Comparison of ENCODE assay signal across 8 cellular contexts in the genomic region with DNA sequence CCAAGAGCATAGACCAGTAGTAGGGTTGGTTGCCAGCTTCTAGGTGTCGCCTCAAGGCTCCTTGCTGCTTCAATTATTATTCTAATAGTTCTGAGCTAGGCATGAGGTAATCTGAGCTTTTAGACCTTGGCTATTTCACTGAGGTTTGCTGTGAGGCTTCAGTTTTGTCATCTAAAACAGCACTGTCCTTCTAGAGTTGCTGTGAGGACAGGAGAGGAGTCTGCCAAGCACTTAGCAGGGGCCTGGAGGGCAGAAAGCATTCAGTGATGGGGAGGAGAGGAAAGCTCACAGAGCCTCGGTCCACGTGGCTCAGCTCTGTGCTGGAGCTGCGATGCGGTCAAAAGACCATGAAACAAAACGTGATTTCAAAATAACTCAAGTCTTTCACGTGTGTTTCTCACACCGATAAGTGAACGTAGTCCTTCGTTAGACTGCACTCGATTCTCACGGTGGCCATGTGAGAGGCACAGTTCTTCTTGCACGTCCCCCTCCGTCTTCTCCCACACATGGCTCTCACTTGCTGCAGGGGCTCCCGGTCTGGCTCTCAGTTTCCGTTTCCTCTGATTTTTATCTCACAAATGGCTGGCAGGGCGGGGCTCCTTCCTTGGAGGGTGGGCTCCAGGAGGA.
DNase-seq lines count a peak whose midpoint lies in the region; ATAC-seq and TF ChIP-seq lines count a peak whose summit lies in the region.

No MANE protein-coding gene starts in this region.

- H3K4me1 ChIP-seq in BLaER1 treated with 17β-estradiol and CSF1 and Interleukin-3, amounts not matched to agents 10 nM and 100 nM, result peaks cover 48 to 65% (median 59%) of the 10 kb centered on the region in 10 experiments
- H3K4me1 ChIP-seq in parathyroid adenoma, result peaks cover 5% of the 10 kb centered on the region
- H3K4me1 ChIP-seq in gastroesophageal sphincter, result peaks cover 0 to 35% (median 0%) of the 10 kb centered on the region in 3 donors

- peak; percentile 51 for ATAC-seq in GM19351 (IDR thresholded peaks at IDR 0.05; ENCODE audit: unreplicated experiment)
- peak; percentile 46 for ATAC-seq in HG03196 (IDR thresholded peaks at IDR 0.05; ENCODE audit: unreplicated experiment)
- no peak for ATAC-seq in gastroesophageal sphincter

- H2AFZ ChIP-seq in parathyroid adenoma, result peak overlapping the region; percentile 61

- peak overlapping the region in 2 of 11 experiments; percentile 12 to 40; a peak in 2 of 22 replicates for H3K9ac ChIP-seq in BLaER1 treated with 17β-estradiol and CSF1 and Interleukin-3, amounts not matched to agents 10 nM and 100 nM
- no peak overlapping the region for H3K9ac ChIP-seq in parathyroid adenoma

- H3K4me2 ChIP-seq in BLaER1 treated with 17β-estradiol and CSF1 and Interleukin-3, amounts not matched to agents 10 nM and 100 nM, result peak overlapping the region; percentile 33 to 74 (median 61)
- H3K4me2 ChIP-seq in parathyroid adenoma (ENCODE audit: low read length), result no peak overlapping the region

- no peak for TF ChIP-seq EP300 in gastroesophageal sphincter (IDR thresholded peaks at IDR 0.05)

- H3K36me3 ChIP-seq in BLaER1 treated with 17β-estradiol and CSF1 and Interleukin-3, amounts not matched to agents 10 nM and 100 nM, result no peaks in the 10 kb centered on the region
- H3K36me3 ChIP-seq in parathyroid adenoma (ENCODE audit: control insufficient read depth, insufficient read depth, low read length), result no peaks in the 10 kb centered on the region
- H3K36me3 ChIP-seq in gastroesophageal sphincter, result no peaks in the 10 kb centered on the region

- H3K4me3 ChIP-seq in BLaER1 treated with 17β-estradiol and CSF1 and Interleukin-3, amounts not matched to agents 10 nM and 100 nM, result no peak overlapping the region; a peak in 1 of 20 replicates
- no peak overlapping the region for H3K4me3 ChIP-seq in parathyroid adenoma (ENCODE audit: low read depth, low read length)
- H3K4me3 ChIP-seq in gastroesophageal sphincter, result no peak overlapping the region

- CTCF ChIA-PET in activated naive CD4-positive, alpha-beta T cell treated with anti-CD3 and anti-CD28 coated beads for 36 hours (lab: Charles Lee), result interaction anchor here (1.1 to 1.4 kb wide), 2 partner anchors 9 to 148 kb away, joined by 4 to 6 read pairs; no protein-coding TSS in a partner anchor

- H3K9me3 Mint-ChIP-seq in activated naive CD4-positive, alpha-beta T cell treated with anti-CD3 and anti-CD28 coated beads for 36 hours, result no peaks in the 10 kb centered on the region

- peak; percentile 43 for DNase-seq in activated naive CD4-positive, alpha-beta T cell treated with anti-CD3 and anti-CD28 coated beads for 36 hours
- DNase-seq in NCI-H2029 treated with DMSO at 0.1 percent for 48 hours (lab: John Stamatoyannopoulos, UW) (no peak), HT-29 (ENCODE audit: low spot score) (no peak)

- no peaks in the 10 kb centered on the region for H3K36me3 Mint-ChIP-seq in activated naive CD4-positive, alpha-beta T cell treated with anti-CD3 and anti-CD28 coated beads for 36 hours (ENCODE audit: low read depth)

- no peaks in the 10 kb centered on the region for H3K79me2 ChIP-seq in parathyroid adenoma

- no peak overlapping the region for H3K4me3 Mint-ChIP-seq in activated naive CD4-positive, alpha-beta T cell treated with anti-CD3 and anti-CD28 coated beads for 36 hours

- intact Hi-C loops in activated naive CD4-positive, alpha-beta T cell treated with anti-CD3 and anti-CD28 coated beads for 36 hours (cut with micrococcal nuclease), result loop anchor here (5.0 to 10.0 kb wide), 10 partner anchors 92 to 1903 kb away; a partner anchor contains a TSS

- no peaks in the 10 kb centered on the region for H3K27me3 ChIP-seq in BLaER1 treated with 17β-estradiol and CSF1 and Interleukin-3, amounts not matched to agents 10 nM and 100 nM
- H3K27me3 ChIP-seq in parathyroid adenoma (ENCODE audit: control insufficient read depth, insufficient read depth, low read length), result no peaks in the 10 kb centered on the region
- H3K27me3 ChIP-seq in gastroesophageal sphincter, result no peaks in the 10 kb centered on the region

- H4K20me1 ChIP-seq in BLaER1 treated with 17β-estradiol and CSF1 and Interleukin-3, amounts not matched to agents 10 nM and 100 nM, result no peaks in the 10 kb centered on the region

- H3K27ac Mint-ChIP-seq in activated naive CD4-positive, alpha-beta T cell treated with anti-CD3 and anti-CD28 coated beads for 36 hours, result no peak overlapping the region

- H3K4me1 Mint-ChIP-seq in activated naive CD4-positive, alpha-beta T cell treated with anti-CD3 and anti-CD28 coated beads for 36 hours (ENCODE audit: low read depth), result peaks cover 60% of the 10 kb centered on the region

- no peaks in the 10 kb centered on the region for H3K9me3 ChIP-seq in BLaER1 treated with 17β-estradiol and CSF1 and Interleukin-3, amounts not matched to agents 10 nM and 100 nM (replicated peaks in 1 of 11)
- H3K9me3 ChIP-seq in parathyroid adenoma (ENCODE audit: control insufficient read depth, low read length) (no peaks in the 10 kb centered on the region), gastroesophageal sphincter (no peaks in the 10 kb centered on the region)

- no peaks in the 10 kb centered on the region for H3K27me3 Mint-ChIP-seq in activated naive CD4-positive, alpha-beta T cell treated with anti-CD3 and anti-CD28 coated beads for 36 hours (ENCODE audit: low read depth)

- TF ChIP-seq CTCF in parathyroid adenoma (IDR thresholded peaks at IDR 0.05), result no peak
- TF ChIP-seq CTCF in gastroesophageal sphincter (IDR thresholded peaks at IDR 0.05), result no peak

- no peak for TF ChIP-seq POLR2A in gastroesophageal sphincter (IDR thresholded peaks at IDR 0.05)

- 31 to 68% methylated on average over 9 to 16 of the region's 17 CpGs for WGBS in gastroesophageal sphincter (ENCODE audit: low coverage in 1 of 2), 2 donors

- H3K27ac ChIP-seq in BLaER1 treated with 17β-estradiol and CSF1 and Interleukin-3, amounts not matched to agents 10 nM and 100 nM, result peak overlapping the region in 6 of 11 experiments; percentile 5 to 42 (median 10); a peak in 5 of 22 replicates
- no peak overlapping the region for H3K27ac ChIP-seq in parathyroid adenoma
- no peak overlapping the region for H3K27ac ChIP-seq in gastroesophageal sphincter

Comparison
In these comparisons a context has a peak if more than half of its experiments do, and no peak if none do; other contexts are left out.
1. H3K27ac ChIP-seq: peak in BLaER1 treated with 17β-estradiol and CSF1 and Interleukin-3, amounts not matched to agents 10 nM and 100 nM (6 of 11); none in parathyroid adenoma (single experiment) and gastroesophageal sphincter (0 of 4).